ENCODE assay signal across 8 cellular contexts in genomic region chr1:95073446-95073845, GRCh38. TPM values are rescaled to one million over a fixed set of nuclear protein-coding genes. Genes with fewer than 3 reads are reported as not detected.
A peak's percentile ranks its signal among the peaks of the same experiment; 100 is the strongest.
DNase-seq lines count a peak whose midpoint lies in the region; ATAC-seq and TF ChIP-seq lines count a peak whose summit lies in the region.

No MANE protein-coding gene starts in this region.

- H3K36me3 ChIP-seq in SJSA1 = 0 out of 2 replicates have a peak, but pooled peaks cover 3% of the 10 kb centered on the region
- no peaks in the 10 kb centered on the region for H3K36me3 ChIP-seq in sigmoid colon

- intact Hi-C loops in sigmoid colon (cut with DNase I) = loop anchor here (1.0 to 2.0 kb wide), 2 partner anchors 43 to 161 kb away; partner anchors contain the start of genes RWDD3 and TLCD4

- H3K9me3 ChIP-seq in SJSA1 (replicated peaks) (no peaks in the 10 kb centered on the region), sigmoid colon (no peaks in the 10 kb centered on the region)

- peak; percentile 6 for ATAC-seq in GM19395 (IDR thresholded peaks at IDR 0.05; ENCODE audit: unreplicated experiment)
- no peak for ATAC-seq in HG02571 (IDR thresholded peaks at IDR 0.05; ENCODE audit: unreplicated experiment)

- H3K27ac ChIP-seq in SJSA1 (no peak overlapping the region), sigmoid colon (peak overlapping the region; percentile 86 to 93 (median 92))

- TF ChIP-seq EP300 in sigmoid colon (IDR thresholded peaks at IDR 0.05) = no peak

- WGBS in sigmoid colon, 2 donors = 3 to 18% methylated on average over 3 of the region's 3 CpGs

- no peak for TF ChIP-seq POLR2A in sigmoid colon (IDR thresholded peaks at IDR 0.05)

- TF ChIP-seq CTCF in fibroblast of the aortic adventitia (IDR thresholded peaks at IDR 0.05; ENCODE audit: insufficient read depth, low read length) = no peak
- no peak for TF ChIP-seq CTCF in sigmoid colon (IDR thresholded peaks at IDR 0.05)

- H3K4me1 ChIP-seq in SJSA1 (replicated peaks) (no peaks in the 10 kb centered on the region; the same call in 1 of the 2 replicates), sigmoid colon (peaks cover 0 to 14% (median 10%) of the 10 kb centered on the region in 4 donors)

- H3K4me3 ChIP-seq in SJSA1 (peak overlapping the region; percentile 68), fibroblast of the aortic adventitia (ENCODE audit: low read depth, low read length) (peak overlapping the region; percentile 90), sigmoid colon (peak overlapping the region; percentile 59 to 76 (median 73))

- DNase-seq in SJSA1 (ENCODE audit: low read depth in 1 of 2, low spot score in 2 of 2) (no peak), fibroblast of the aortic adventitia (ENCODE audit: low read depth) (peak; percentile 14), sigmoid colon (no peak), GDM1 (lab: John Stamatoyannopoulos, UW) (no peak), NCI-H446 treated with DMSO at 0.1 percent for 48 hours (lab: John Stamatoyannopoulos, UW) (no peak), retina (no peak)

- H3K27me3 ChIP-seq in SJSA1 (replicated peaks) = peaks cover 3% of the 10 kb centered on the region; the same call in 1 of the 2 replicates
- H3K27me3 ChIP-seq in sigmoid colon = no peaks in the 10 kb centered on the region

RNA-seq across cellular contexts. Expression of gene ALG14, which starts 0.7 kb away (rescaled TPM):
- 1.5 and 2.1 TPM in 2 replicates for total RNA-seq in SJSA1 (2014; rRNA removed; shearing (Covaris generic))
- 1.2 and 2.4 TPM in 2 replicates for total RNA-seq in fibroblast of the aortic adventitia (ENCODE audit: low replicate concordance)
- 1 to 10 TPM in 2 of 4 donors, under 1 TPM in 2; 0.55 to 1.8 (median 1.1) TPM for total RNA-seq in sigmoid colon
- polyA plus RNA-seq in sigmoid colon = 1 to 10 TPM; 1.8 to 2.7 (median 1.8) TPM

RNA-seq across cellular contexts. Expression of gene TLCD4, which starts 43.7 kb away (rescaled TPM):
- total RNA-seq in SJSA1 (2014; rRNA removed; shearing (Covaris generic)) = 0.60 and 2.5 TPM in 2 replicates
- total RNA-seq in fibroblast of the aortic adventitia (ENCODE audit: low replicate concordance) (0.25 and 0.36 TPM in 2 replicates), sigmoid colon (10 to 100 TPM; 11.1 to 29.1 (median 15.0) TPM)
- 10 to 100 TPM; 10.5 to 13.6 (median 12.0) TPM for polyA plus RNA-seq in sigmoid colon
